ENCODE assay signal across 17 cellular contexts in genomic region chr22:19766235-19766505, GRCh38. TPM values are rescaled to one million over a fixed set of nuclear protein-coding genes. Genes with fewer than 3 reads are reported as not detected.
A peak's percentile ranks its signal among the peaks of the same experiment; 100 is the strongest.
DNase-seq lines count a peak whose midpoint lies in the region; ATAC-seq and TF ChIP-seq lines count a peak whose summit lies in the region.
"Had no signal": no experiment of that assay in that cellular context is flagged by ENCODE, and none has a peak within 500 bp of the region (broad histone marks: within the 10 kb centered on the region; RNA-seq: fewer than 3 reads in every experiment).

No MANE protein-coding gene starts in this region.

- peaks cover 21% of the 10 kb centered on the region for H3F3A ChIP-seq in neural progenitor cell (ENCODE audit: low read depth)

- in situ Hi-C loops in mammary epithelial cell (cut with MboI; ENCODE audit: low sequenced_read_pairs in 2 of 2), result no loop called here

- H3K4me2 ChIP-seq in mammary epithelial cell (ENCODE audit: insufficient read depth, low read depth, low read length) (peak overlapping the region; percentile 80), neural progenitor cell (peak overlapping the region; percentile 58)

- H3K4me1 ChIP-seq in ACC112 (ENCODE audit: control insufficient read depth, insufficient read depth, low read length, unreplicated experiment), result no peaks in the 10 kb centered on the region
- peaks cover 12% of the 10 kb centered on the region for H3K4me1 ChIP-seq in mammary epithelial cell (ENCODE audit: insufficient read depth, low read length)
- peaks cover under 1% of the 10 kb centered on the region for H3K4me1 ChIP-seq in neural progenitor cell

- DNase-seq in GM20000 (ENCODE audit: low spot score) (peak; percentile 58), mammary epithelial cell (no peak), neural progenitor cell (ENCODE audit: low spot score) (peak; percentile 68), GM03348 (ENCODE audit: low spot score) (no peak), NCI-H1436 treated with DMSO at 0.1 percent for 48 hours (lab: John Stamatoyannopoulos, UW) (no peak)
- DNase-seq in activated CD4-positive, CD25-positive, alpha-beta regulatory T cell treated with anti-CD3 and anti-CD28 coated beads, Interleukin-2, amount 50 U/mL, for 72 hours, result no peak
- DNase-seq: amygdala, GDM1, GOT3, midbrain, NCI-H1930 had no signal

- H3K9me3 Mint-ChIP-seq in neural progenitor cell, result peaks cover 7% of the 10 kb centered on the region
- H3K9me3 Mint-ChIP-seq: activated CD4-positive, alpha-beta T cell treated with anti-CD3 and anti-CD28 coated beads, Interleukin-2, amount 10 ng/mL, durations not matched to agents 24 days and 14 days; type B pancreatic cell had no signal

- CTCF ChIA-PET in mammary epithelial cell (lab: Charles Lee; ENCODE audit: low non-redundant PET), result no interaction called here

- no peak overlapping the region for H3K27ac ChIP-seq in ACC112 (ENCODE audit: low read depth, low read length)
- H3K27ac ChIP-seq in mammary epithelial cell (ENCODE audit: insufficient read depth, low read depth, low read length), result no peak overlapping the region
- H3K27ac ChIP-seq in neural progenitor cell, result no peak overlapping the region

- H3K4me3 ChIP-seq in ACC112 (ENCODE audit: low read depth, low read length) (peak overlapping the region; percentile 50; the same call in 1 of the 2 replicates), mammary epithelial cell (replicated peaks in 1 of 3; ENCODE audit: insufficient read depth in 1 of 3, low read depth in 2 of 3, low read length in 3 of 3) (peak overlapping the region in 2 of 3 experiments; percentile 22 to 44), neural progenitor cell (peak overlapping the region; percentile 27)

- TF ChIP-seq CTCF in GM20000 (IDR thresholded peaks at IDR 0.05; ENCODE audit: extremely low read depth, missing control alignments) (no peak), mammary epithelial cell (conservative IDR thresholded peaks at IDR 0.05 in 1 of 2, IDR thresholded peaks at IDR 0.05 in 1 of 2; ENCODE audit: extremely low read depth in 1 of 2, insufficient read depth in 1 of 2, low read depth in 1 of 2, low read length in 2 of 2) (no peak), neural progenitor cell (IDR thresholded peaks at IDR 0.05) (no peak)

- intact Hi-C loops in mammary epithelial cell (cut with micrococcal nuclease), result no loop called here

- H2AFZ ChIP-seq in ACC112 (ENCODE audit: low read length, unreplicated experiment) (no peak overlapping the region), mammary epithelial cell (ENCODE audit: low read depth, low read length) (peak overlapping the region; percentile 68), neural progenitor cell (replicated peaks) (peak overlapping the region; percentile 42)

- no peak overlapping the region for H3K9ac ChIP-seq in mammary epithelial cell (ENCODE audit: insufficient read depth, low read length)
- H3K9ac ChIP-seq in neural progenitor cell, result no peak overlapping the region

- no TSS peak for BruUV-seq in mammary epithelial cell (replicated peaks; lab: Mats Ljungman, UMichigan)

- dilution Hi-C loops in mammary epithelial cell (cut with HindIII; ENCODE audit: low sequenced_read_pairs), result no loop called here

- H3K79me2 ChIP-seq in ACC112 (ENCODE audit: control insufficient read depth, insufficient read depth, low read length, unreplicated experiment) (no peaks in the 10 kb centered on the region), mammary epithelial cell (ENCODE audit: insufficient read depth, low read length) (no peaks in the 10 kb centered on the region), neural progenitor cell (ENCODE audit: low read depth) (no peaks in the 10 kb centered on the region)

- H3K4me1 Mint-ChIP-seq in neural progenitor cell, result peaks cover 19% of the 10 kb centered on the region

- no peaks in the 10 kb centered on the region for H3K36me3 Mint-ChIP-seq in neural progenitor cell

- ATAC-seq in GM18517 (IDR thresholded peaks at IDR 0.05; ENCODE audit: unreplicated experiment), result no peak

- WGBS in mammary epithelial cell (ENCODE audit: low coverage, missing lambda C conversion rate), result no CpG with 5 or more reads among the region's 36 CpGs

- H3K27ac Mint-ChIP-seq in neural progenitor cell, result no peak overlapping the region
- H3K27ac Mint-ChIP-seq: activated CD4-positive, alpha-beta T cell treated with anti-CD3 and anti-CD28 coated beads, Interleukin-2, amount 10 ng/mL, durations not matched to agents 24 days and 14 days; CD14-positive monocyte; type B pancreatic cell had no signal

- H4K20me1 ChIP-seq in mammary epithelial cell (ENCODE audit: insufficient read depth, low read length) (no peaks in the 10 kb centered on the region), neural progenitor cell (ENCODE audit: low read depth) (peaks cover 65% of the 10 kb centered on the region)

- H3K27me3 ChIP-seq in ACC112 (ENCODE audit: insufficient read depth, low read length), result peaks cover 30% of the 10 kb centered on the region; the same call in 1 of the 2 replicates
- H3K27me3 ChIP-seq in mammary epithelial cell (ENCODE audit: insufficient read depth, low read length), result no peaks in the 10 kb centered on the region
- H3K27me3 ChIP-seq in neural progenitor cell, result peaks cover 100% of the 10 kb centered on the region

- H3K27me3 Mint-ChIP-seq in neural progenitor cell (ENCODE audit: insufficient read depth, low read depth), result peaks cover 70% of the 10 kb centered on the region

- no peaks in the 10 kb centered on the region for H3K36me3 ChIP-seq in ACC112 (ENCODE audit: insufficient read depth, low read length)
- H3K36me3 ChIP-seq in mammary epithelial cell (ENCODE audit: insufficient read depth, low read length), result no peaks in the 10 kb centered on the region
- no peaks in the 10 kb centered on the region for H3K36me3 ChIP-seq in neural progenitor cell

- H3K4me3 Mint-ChIP-seq in neural progenitor cell, result no peak overlapping the region

- H3K9me3 ChIP-seq in mammary epithelial cell (replicated peaks; ENCODE audit: insufficient read depth, low read length), result no peaks in the 10 kb centered on the region
- H3K9me3 ChIP-seq in neural progenitor cell (ENCODE audit: low read depth), result no peaks in the 10 kb centered on the region

RNA-seq across cellular contexts. Expression of gene TBX1, which starts 5.6 kb away (rescaled TPM):
- under 1 TPM in 1 of 2 donors, not detected in 1; 0.17 TPM for total RNA-seq in mammary epithelial cell
- not detected for polyA plus RNA-seq in mammary epithelial cell
- not detected for polyA minus RNA-seq in mammary epithelial cell
- total RNA-seq in neural progenitor cell (ENCODE audit: low replicate concordance), result 0.06 TPM in 1 of 2 replicates, not detected in the other
- total RNA-seq: activated CD4-positive, alpha-beta T cell treated with anti-CD3 and anti-CD28 coated beads, Interleukin-2, amount 10 ng/mL, durations not matched to agents 24 days and 14 days; RPMI7951 had no signal
- polyA plus RNA-seq: CD14-positive monocyte had no signal

RNA-seq across cellular contexts. Expression of gene GP1BB, which starts 42.8 kb away (rescaled TPM):
- 1 to 10 TPM in 1 of 2 donors, under 1 TPM in 1; 0.21 to 1.5 TPM for total RNA-seq in mammary epithelial cell
- polyA plus RNA-seq in mammary epithelial cell, result 0.76 TPM
- not detected for polyA minus RNA-seq in mammary epithelial cell
- total RNA-seq in neural progenitor cell (ENCODE audit: low replicate concordance), result 1.2 TPM in 1 of 2 replicates, not detected in the other
- total RNA-seq: activated CD4-positive, alpha-beta T cell treated with anti-CD3 and anti-CD28 coated beads, Interleukin-2, amount 10 ng/mL, durations not matched to agents 24 days and 14 days; RPMI7951 had no signal

RNA-seq across cellular contexts. Expression of gene SEPTIN5, which starts 51.9 kb away (rescaled TPM):
- total RNA-seq in mammary epithelial cell, result 10 to 100 TPM in 1 of 2 donors, 1 to 10 TPM in 1; 7.9 to 20.5 TPM
- polyA plus RNA-seq in mammary epithelial cell, result 6.5 TPM
- 29.6 TPM for polyA minus RNA-seq in mammary epithelial cell
- total RNA-seq in neural progenitor cell (ENCODE audit: low replicate concordance), result 5.0 and 8.2 TPM in 2 replicates

Comparison
In these comparisons a context has a peak if more than half of its experiments do, and no peak if none do; other contexts are left out.
1. DNase-seq: peak in GM20000 (single experiment) and neural progenitor cell (single experiment); none in mammary epithelial cell (single experiment), GM03348 (single experiment), activated CD4-positive, CD25-positive, alpha-beta regulatory T cell treated with anti-CD3 and anti-CD28 coated beads, Interleukin-2, amount 50 U/mL, for 72 hours (single experiment) and NCI-H1436 treated with DMSO at 0.1 percent for 48 hours (single experiment).
2. Peak in every context shown above with its lines, with median percentiles within 50 percentile points of each other: H3K4me3 ChIP-seq.